Comparison of ENCODE assay signal across 9 cellular contexts in genomic region chr12:132711169-132711843, GRCh38. TPM values are rescaled to one million over a fixed set of nuclear protein-coding genes. Genes with fewer than 3 reads are reported as not detected.
DNase-seq lines count a peak whose midpoint lies in the region; ATAC-seq, FAIRE-seq and TF ChIP-seq lines count a peak whose summit lies in the region.
"Had no signal": no experiment of that assay in that cellular context is flagged by ENCODE, and none has a peak within 500 bp of the region (broad histone marks: within the 10 kb centered on the region; RNA-seq: fewer than 3 reads in every experiment).

No MANE protein-coding gene starts in this region.

- no peak overlapping the region for H4K5ac ChIP-seq in H1 (ENCODE audit: insufficient read length, low read depth, low read length)

- H3K79me2 ChIP-seq in H1 (ENCODE audit: control insufficient read depth in 1 of 2, insufficient read depth in 2 of 2, low read length in 2 of 2), result peaks cover 7 to 33% of the 10 kb centered on the region in 2 experiments

- peak overlapping the region; percentile 51 to 94 for H3K4me2 ChIP-seq in H1 (ENCODE audit: insufficient read depth in 1 of 2, low read depth in 2 of 2, low read length in 2 of 2)

- H2AK5ac ChIP-seq in H1 (ENCODE audit: low read depth, low read length), result no peak overlapping the region

- no peak overlapping the region for H2BK5ac ChIP-seq in H1 (ENCODE audit: low read depth, low read length)

- H3K4me3 Mint-ChIP-seq in naive thymus-derived CD4-positive, alpha-beta T cell, result peak overlapping the region; percentile 66 to 87 (median 82)

- peak overlapping the region; percentile 27 for H4K91ac ChIP-seq in H1 (replicated peaks; ENCODE audit: insufficient read length, low read length)

- intact Hi-C loops in naive thymus-derived CD4-positive, alpha-beta T cell (cut with micrococcal nuclease), result loop anchor here (2.0 to 5.0 kb wide), 3 partner anchors 59 to 246 kb away; partner anchors contain the start of genes GOLGA3 (in 1 of the 2) and ZNF605 (in 1 of the 2)

- DNase-seq in NCI-H510A (lab: John Stamatoyannopoulos, UW), result peak; percentile 27
- no peak for DNase-seq in NCI-H510A treated with DMSO at 0.1 percent for 48 hours (lab: John Stamatoyannopoulos, UW)
- peak; percentile 4 for DNase-seq in T follicular helper cell (ENCODE audit: low read depth)
- peak in 1 of 2 experiments; percentile 72 for DNase-seq in H1 (ENCODE audit: low read depth in 1 of 2, low spot score in 2 of 2)
- peak in 2 of 9 donors; percentile 9 to 24 for DNase-seq in naive thymus-derived CD4-positive, alpha-beta T cell
- no peak for DNase-seq in NCI-H526 treated with DMSO at 0.1 percent for 48 hours (lab: John Stamatoyannopoulos, UW)

- H3K23ac ChIP-seq in H1 (ENCODE audit: insufficient read length), result no peak overlapping the region

- H2BK15ac ChIP-seq in H1 (ENCODE audit: low read length), result no peak overlapping the region

- POLR2A ChIA-PET in H1 (lab: Charles Lee; ENCODE audit: partially characterized antibody), result interaction anchor here (0.8 to 2.6 kb wide), 10 partner anchors 10 to 65 kb away, joined by 3 to 21 read pairs (median 6); partner anchors contain the start of genes POLE and PXMP2
- POLR2A ChIA-PET in naive thymus-derived CD4-positive, alpha-beta T cell (lab: Charles Lee), result interaction anchor here (0.6 to 1.5 kb wide), 4 partner anchors 9 to 123 kb away, joined by 3 to 4 read pairs (median 3); no protein-coding TSS in a partner anchor

- no peak overlapping the region for H3K27ac ChIP-seq in H1 (ENCODE audit: low read depth, low read length)
- peak overlapping the region; percentile 73 for H3K27ac ChIP-seq in naive thymus-derived CD4-positive, alpha-beta T cell (ENCODE audit: low read depth, low read length)

- ATAC-seq in HG02981 (IDR thresholded peaks at IDR 0.05; ENCODE audit: unreplicated experiment) (peak; percentile 20), GM18519 (IDR thresholded peaks at IDR 0.05; ENCODE audit: low FRiP score, unreplicated experiment) (no peak)
- no peak for ATAC-seq in naive thymus-derived CD4-positive, alpha-beta T cell

- H3K18ac ChIP-seq in H1 (ENCODE audit: extremely low read depth, low read length), result no peak overlapping the region; the same call in 1 of the 2 replicates

- no peaks in the 10 kb centered on the region for H3K27me3 ChIP-seq in H1 (replicated peaks in 1 of 4; ENCODE audit: control insufficient read depth in 3 of 4, extremely low read depth in 1 of 4, insufficient read depth in 3 of 4, low read length in 3 of 4)
- H3K27me3 ChIP-seq in naive thymus-derived CD4-positive, alpha-beta T cell (ENCODE audit: control insufficient read depth in 2 of 2, insufficient read depth in 2 of 2, low read length in 2 of 2), result no peaks in the 10 kb centered on the region

- H3K36me3 ChIP-seq in H1 (ENCODE audit: control insufficient read depth in 2 of 4, insufficient read depth in 4 of 4, low read length in 3 of 4), result peaks cover 6 to 11% (median 7%) of the 10 kb centered on the region in 4 experiments; a peak in 6 of 8 replicates
- peaks cover 0 to 21% (median 0%) of the 10 kb centered on the region in 3 experiments for H3K36me3 ChIP-seq in naive thymus-derived CD4-positive, alpha-beta T cell (ENCODE audit: control insufficient read depth in 2 of 3, insufficient read depth in 3 of 3, low read length in 3 of 3)

- WGBS in H1 (ENCODE audit: extremely low coverage in 1 of 2, insufficient coverage in 1 of 2, insufficient read length in 1 of 2, insufficient replicate concordance in 2 of 2, low coverage in 1 of 2, low lambda C conversion rate in 2 of 2, missing lambda C conversion rate in 1 of 2), 2 experiments, result 24% methylated on average over 33 of the region's 51 CpGs; no CpG with 5 or more reads in 1 of the 2 experiments

- peak overlapping the region; percentile 16 for H3K56ac ChIP-seq in H1 (replicated peaks; ENCODE audit: insufficient read length, low read depth, low read length)

- peaks cover 8 to 19% (median 12%) of the 10 kb centered on the region in 5 donors for H3K36me3 Mint-ChIP-seq in naive thymus-derived CD4-positive, alpha-beta T cell

- H4K20me1 ChIP-seq in H1 (replicated peaks in 1 of 2; ENCODE audit: control insufficient read depth in 1 of 2, insufficient read depth in 2 of 2, low read length in 2 of 2), result peaks cover 3 to 11% of the 10 kb centered on the region in 2 experiments

- no peaks in the 10 kb centered on the region; a peak in 1 of 7 replicates for H3K4me1 ChIP-seq in H1 (replicated peaks in 1 of 4; ENCODE audit: control insufficient read depth in 3 of 4, insufficient read depth in 4 of 4, low read length in 3 of 4)
- H3K4me1 ChIP-seq in naive thymus-derived CD4-positive, alpha-beta T cell (ENCODE audit: control insufficient read depth in 2 of 2, insufficient read depth in 2 of 2, low read length in 2 of 2), result peaks cover 6 to 11% of the 10 kb centered on the region in 2 donors

- H3K79me1 ChIP-seq in H1 (ENCODE audit: low read depth, low read length), result peaks cover 9% of the 10 kb centered on the region

- H3K27ac Mint-ChIP-seq in naive thymus-derived CD4-positive, alpha-beta T cell, result peak overlapping the region in 7 of 9 donors; percentile 21 to 69 (median 60)

- H3K14ac ChIP-seq in H1 (ENCODE audit: insufficient read length), result no peak overlapping the region

- H3K9me3 ChIP-seq in H1 (ENCODE audit: insufficient read depth in 2 of 2, low read depth in 1 of 2, low read length in 1 of 2), result no peaks in the 10 kb centered on the region; a peak in 1 of 4 replicates
- H3K9me3 ChIP-seq in naive thymus-derived CD4-positive, alpha-beta T cell (ENCODE audit: control insufficient read depth in 2 of 3, low read length in 3 of 3), result peaks cover 0 to 24% (median 5%) of the 10 kb centered on the region in 3 experiments

- no peak overlapping the region for H2BK12ac ChIP-seq in H1 (ENCODE audit: low read depth, low read length)

- no peaks in the 10 kb centered on the region for H3K27me3 Mint-ChIP-seq in naive thymus-derived CD4-positive, alpha-beta T cell

- no peak overlapping the region for H2BK120ac ChIP-seq in H1 (replicated peaks; ENCODE audit: low read depth, low read length)

- no peak overlapping the region for H2BK20ac ChIP-seq in H1 (ENCODE audit: low read length)

- TF ChIP-seq EP300 in H1 (IDR thresholded peaks at IDR 0.05; ENCODE audit: borderline replicate concordance in 1 of 2, low read depth in 2 of 2, low read length in 2 of 2), result no peak

- no peak for FAIRE-seq in H1 (lab: Jason Lieb, UNC)
- FAIRE-seq: endometrium had no signal

- peaks cover 6% of the 10 kb centered on the region; the same call in 1 of the 2 replicates for H3K23me2 ChIP-seq in H1 (ENCODE audit: low read depth, low read length)

- CTCF ChIA-PET in H1 (lab: Charles Lee; ENCODE audit: partially characterized antibody), result no interaction called here
- CTCF ChIA-PET in naive thymus-derived CD4-positive, alpha-beta T cell (lab: Charles Lee), result interaction anchor here (0.7 kb wide), 1 partner anchor 49 kb away, joined by 4 read pairs; no protein-coding TSS in a partner anchor

- H3K4me1 Mint-ChIP-seq in naive thymus-derived CD4-positive, alpha-beta T cell, result peaks cover 0 to 36% (median 22%) of the 10 kb centered on the region in 7 donors

- H3K9me3 Mint-ChIP-seq in naive thymus-derived CD4-positive, alpha-beta T cell, result peaks cover 3 to 36% (median 15%) of the 10 kb centered on the region in 11 donors

- no peak overlapping the region for H2AFZ ChIP-seq in H1 (ENCODE audit: low read length)

- peak overlapping the region; percentile 14 to 74 (median 68) for H3K9ac ChIP-seq in H1 (replicated peaks in 1 of 4; ENCODE audit: extremely low read depth in 1 of 4, low read depth in 3 of 4, low read length in 3 of 4)

- no peak for TF ChIP-seq POLR2A in H1 (IDR thresholded peaks at IDR 0.05; ENCODE audit: control extremely low read depth in 1 of 2, low read depth in 2 of 2, low read length in 2 of 2)

- H3K4me3 ChIP-seq in H1 (ENCODE audit: extremely low read depth in 1 of 4, insufficient read depth in 2 of 4, low read depth in 3 of 4, low read length in 4 of 4), result peak overlapping the region; percentile 82 to 94 (median 86)
- peak overlapping the region; percentile 60 for H3K4me3 ChIP-seq in naive thymus-derived CD4-positive, alpha-beta T cell (ENCODE audit: low read length)

- TF ChIP-seq CTCF in H1 (IDR thresholded peaks at IDR 0.05; ENCODE audit: control extremely low read depth in 1 of 3, insufficient read depth in 1 of 3, low read depth in 1 of 3, low read length in 3 of 3), result no peak

- TF ChIP-seq RAD21 in H1 (IDR thresholded peaks at IDR 0.05 in 1 of 2, conservative IDR thresholded peaks at IDR 0.05 in 1 of 2; ENCODE audit: low read depth in 2 of 2, low read length in 2 of 2), result no peak

- no peak overlapping the region for H4K8ac ChIP-seq in H1 (ENCODE audit: extremely low read depth, insufficient read depth, low read length)

- H3K4ac ChIP-seq in H1 (replicated peaks; ENCODE audit: insufficient read length, low read depth, low read length), result no peak overlapping the region

RNA-seq across cellular contexts. Expression of gene PGAM5, which starts 0.7 kb away (rescaled TPM):
- total RNA-seq in H1 (2021; fragmentation: NEBNext Ultra II Directional; extraction: Animal tissue kit (Norgen Biotek cat#: 25700)), result 84.0 and 92.7 TPM in 2 replicates
- polyA plus RNA-seq in H1 (2011; rRNA removed), result 66.4 and 78.7 TPM in 2 replicates
- polyA plus RNA-seq in H1 (2011; cell fraction: cytosol; rRNA removed), result 50.9 TPM
- 51.6 TPM for polyA plus RNA-seq in H1 (2011; cell fraction: nucleus; rRNA removed)
- polyA plus RNA-seq in H1 (2012, experiment 1 of 2), result 61.6 to 68.8 TPM (median 64.8 TPM) in 4 replicates
- polyA plus RNA-seq in H1 (2012, experiment 2 of 2), result 77.5 TPM
- 38.2 TPM for polyA plus RNA-seq in H1 (2013, experiment 1 of 2)
- polyA plus RNA-seq in H1 (2013, experiment 2 of 2), result 39.3 TPM
- 70.8 and 98.9 TPM in 2 replicates for polyA minus RNA-seq in H1 (2011; rRNA and poly(A)+ RNA removed)
- polyA minus RNA-seq in H1 (2011; cell fraction: cytosol; rRNA and poly(A)+ RNA removed), result 86.2 TPM
- 29.8 TPM for polyA minus RNA-seq in H1 (2011; cell fraction: nucleus; rRNA and poly(A)+ RNA removed)
- 10 to 100 TPM; 19.3 to 51.7 (median 21.4) TPM for total RNA-seq in naive thymus-derived CD4-positive, alpha-beta T cell
- 10 to 100 TPM; 15.3 to 26.6 TPM for polyA plus RNA-seq in naive thymus-derived CD4-positive, alpha-beta T cell

RNA-seq across cellular contexts. Expression of gene PXMP2, which starts 23.9 kb away (rescaled TPM):
- 15.1 and 17.5 TPM in 2 replicates for total RNA-seq in H1 (2021; fragmentation: NEBNext Ultra II Directional; extraction: Animal tissue kit (Norgen Biotek cat#: 25700))
- polyA plus RNA-seq in H1 (2011; rRNA removed), result 13.8 and 19.5 TPM in 2 replicates
- 19.4 TPM for polyA plus RNA-seq in H1 (2011; cell fraction: cytosol; rRNA removed)
- polyA plus RNA-seq in H1 (2011; cell fraction: nucleus; rRNA removed), result 13.6 TPM
- 13.2 to 18.6 TPM (median 17.0 TPM) in 4 replicates for polyA plus RNA-seq in H1 (2012, experiment 1 of 2)
- 22.3 TPM for polyA plus RNA-seq in H1 (2012, experiment 2 of 2)
- 16.5 TPM for polyA plus RNA-seq in H1 (2013, experiment 1 of 2)
- 16.9 TPM for polyA plus RNA-seq in H1 (2013, experiment 2 of 2)
- 5.6 and 11.0 TPM in 2 replicates for polyA minus RNA-seq in H1 (2011; rRNA and poly(A)+ RNA removed)
- polyA minus RNA-seq in H1 (2011; cell fraction: cytosol; rRNA and poly(A)+ RNA removed), result 5.2 TPM
- 6.8 TPM for polyA minus RNA-seq in H1 (2011; cell fraction: nucleus; rRNA and poly(A)+ RNA removed)
- 10 to 100 TPM in 1 of 5 experiments, 1 to 10 TPM in 4; 2.6 to 26.8 (median 5.4) TPM for total RNA-seq in naive thymus-derived CD4-positive, alpha-beta T cell
- 10 to 100 TPM; 10.4 to 11.1 TPM for polyA plus RNA-seq in naive thymus-derived CD4-positive, alpha-beta T cell

RNA-seq across cellular contexts. Expression of gene POLE, which starts 24.2 kb away (rescaled TPM):
- 111 and 115 TPM in 2 replicates for total RNA-seq in H1 (2021; fragmentation: NEBNext Ultra II Directional; extraction: Animal tissue kit (Norgen Biotek cat#: 25700))
- 59.7 and 93.1 TPM in 2 replicates for polyA plus RNA-seq in H1 (2011; rRNA removed)
- 59.2 TPM for polyA plus RNA-seq in H1 (2011; cell fraction: cytosol; rRNA removed)
- polyA plus RNA-seq in H1 (2011; cell fraction: nucleus; rRNA removed), result 567 TPM
- 107 to 133 TPM (median 124 TPM) in 4 replicates for polyA plus RNA-seq in H1 (2012, experiment 1 of 2)
- polyA plus RNA-seq in H1 (2012, experiment 2 of 2), result 41.3 TPM
- 59.4 TPM for polyA plus RNA-seq in H1 (2013, experiment 1 of 2)
- polyA plus RNA-seq in H1 (2013, experiment 2 of 2), result 46.8 TPM
- 173 and 242 TPM in 2 replicates for polyA minus RNA-seq in H1 (2011; rRNA and poly(A)+ RNA removed)
- 96.7 TPM for polyA minus RNA-seq in H1 (2011; cell fraction: cytosol; rRNA and poly(A)+ RNA removed)
- polyA minus RNA-seq in H1 (2011; cell fraction: nucleus; rRNA and poly(A)+ RNA removed), result 282 TPM
- 100 to 1,000 TPM in 1 of 5 experiments, 10 to 100 TPM in 4; 54.5 to 138 (median 62.1) TPM for total RNA-seq in naive thymus-derived CD4-positive, alpha-beta T cell
- polyA plus RNA-seq in naive thymus-derived CD4-positive, alpha-beta T cell, result 1 to 10 TPM; 3.6 to 8.8 TPM

RNA-seq across cellular contexts. Expression of gene ANKLE2, which starts 50.3 kb away (rescaled TPM):
- 58.2 and 64.9 TPM in 2 replicates for total RNA-seq in H1 (2021; fragmentation: NEBNext Ultra II Directional; extraction: Animal tissue kit (Norgen Biotek cat#: 25700))
- 41.0 and 56.0 TPM in 2 replicates for polyA plus RNA-seq in H1 (2011; rRNA removed)
- polyA plus RNA-seq in H1 (2011; cell fraction: cytosol; rRNA removed), result 71.0 TPM
- 214 TPM for polyA plus RNA-seq in H1 (2011; cell fraction: nucleus; rRNA removed)
- 49.1 to 68.0 TPM (median 59.0 TPM) in 4 replicates for polyA plus RNA-seq in H1 (2012, experiment 1 of 2)
- polyA plus RNA-seq in H1 (2012, experiment 2 of 2), result 11.9 TPM
- polyA plus RNA-seq in H1 (2013, experiment 1 of 2), result 40.9 TPM
- 40.7 TPM for polyA plus RNA-seq in H1 (2013, experiment 2 of 2)
- polyA minus RNA-seq in H1 (2011; rRNA and poly(A)+ RNA removed), result 207 and 235 TPM in 2 replicates
- polyA minus RNA-seq in H1 (2011; cell fraction: cytosol; rRNA and poly(A)+ RNA removed), result 59.2 TPM
- 148 TPM for polyA minus RNA-seq in H1 (2011; cell fraction: nucleus; rRNA and poly(A)+ RNA removed)
- 10 to 100 TPM; 69.5 to 95.5 (median 92.2) TPM for total RNA-seq in naive thymus-derived CD4-positive, alpha-beta T cell
- 10 to 100 TPM; 21.5 to 34.3 TPM for polyA plus RNA-seq in naive thymus-derived CD4-positive, alpha-beta T cell

Comparison
In these comparisons a context has a peak if more than half of its experiments do, and no peak if none do; other contexts are left out.
1. DNase-seq: peak in NCI-H510A (single experiment) and T follicular helper cell (single experiment); none in NCI-H510A treated with DMSO at 0.1 percent for 48 hours (single experiment) and NCI-H526 treated with DMSO at 0.1 percent for 48 hours (single experiment).